In the genomic region with DNA sequence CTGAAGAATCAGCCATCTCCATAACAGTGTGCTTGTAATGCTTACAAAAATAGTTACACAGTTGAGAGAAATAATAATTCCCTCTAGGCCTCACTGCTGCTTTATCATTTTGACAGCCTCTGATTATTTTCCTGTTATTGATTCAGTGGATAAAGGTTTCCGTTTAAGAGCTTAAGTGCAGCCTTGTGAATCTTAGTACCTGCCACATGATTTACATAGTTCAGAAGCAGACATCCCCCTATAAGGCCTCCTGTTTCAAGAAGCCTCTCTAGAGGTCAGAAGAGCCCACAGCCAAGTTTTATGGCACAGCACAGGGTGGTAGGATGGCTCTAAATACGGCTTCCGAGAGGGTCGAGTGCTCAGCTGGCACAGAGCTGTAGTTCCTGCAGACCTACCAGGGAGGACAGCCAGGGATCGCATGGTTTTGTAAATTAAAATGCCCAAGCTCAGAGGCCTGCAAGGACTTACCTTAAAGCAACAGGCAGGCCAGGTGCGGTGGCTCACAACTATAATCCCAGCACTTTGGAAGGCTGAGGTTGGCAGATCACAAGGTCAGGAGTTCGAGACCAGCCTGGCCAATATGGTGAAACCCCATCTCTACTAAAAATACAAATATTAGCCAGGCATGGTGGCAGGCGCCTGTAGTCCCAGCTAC, we compare ENCODE assay signal across 9 cellular contexts. TPM values are rescaled to one million over a fixed set of nuclear protein-coding genes. Genes with fewer than 3 reads are reported as not detected.
DNase-seq lines count a peak whose midpoint lies in the region; ATAC-seq, FAIRE-seq and TF ChIP-seq lines count a peak whose summit lies in the region.
"Had no signal": no experiment of that assay in that cellular context is flagged by ENCODE, and none has a peak within 500 bp of the region (broad histone marks: within the 10 kb centered on the region; RNA-seq: fewer than 3 reads in every experiment).

No MANE protein-coding gene starts in this region.

- no peak for FAIRE-seq in RCC 7860 (lab: Jason Lieb, UNC)

- H3K9me2 ChIP-seq in PC-9 (ENCODE audit: insufficient read depth), result no peaks in the 10 kb centered on the region

- CTCF ChIA-PET in PC-9 (lab: Charles Lee), result no interaction called here

- ATAC-seq in GM18909 (IDR thresholded peaks at IDR 0.05; ENCODE audit: poor library complexity, unreplicated experiment), result peak; percentile 78
- ATAC-seq in HG02642 (IDR thresholded peaks at IDR 0.05; ENCODE audit: poor library complexity, unreplicated experiment), result peak; percentile 84
- no peak for ATAC-seq in omental fat pad (ENCODE audit: low FRiP score)

- H3K36me3 ChIP-seq in PC-9 (ENCODE audit: low read depth), result no peaks in the 10 kb centered on the region
- peaks cover 2% of the 10 kb centered on the region for H3K36me3 ChIP-seq in rectal smooth muscle tissue (ENCODE audit: control insufficient read depth, insufficient read depth, low read length)

- H3K4me1 ChIP-seq in PC-9 (replicated peaks; ENCODE audit: insufficient read depth), result peaks cover 48% of the 10 kb centered on the region
- H3K4me1 ChIP-seq in rectal smooth muscle tissue (ENCODE audit: control insufficient read depth, insufficient read depth, low read length), result peaks cover 22% of the 10 kb centered on the region

- H3K27me3 ChIP-seq in PC-9 (ENCODE audit: insufficient read depth, low read depth) (no peaks in the 10 kb centered on the region), rectal smooth muscle tissue (ENCODE audit: control insufficient read depth, insufficient read depth, low read length) (no peaks in the 10 kb centered on the region)

- no peak overlapping the region for H2AFZ ChIP-seq in PC-9

- peaks cover 40% of the 10 kb centered on the region for H3F3A ChIP-seq in PC-9 (ENCODE audit: insufficient read depth, low read depth)

- intact Hi-C loops in PC-9 (cut with micrococcal nuclease; ENCODE audit: unreplicated experiment), result no loop called here

- H3K4me2 ChIP-seq in PC-9, result no peak overlapping the region

- H3K9ac ChIP-seq in rectal smooth muscle tissue (ENCODE audit: low read length), result no peak overlapping the region

- no TSS peak for BruUV-seq in PC-9 (replicated peaks; lab: Mats Ljungman, UMichigan)

- peaks cover under 1% of the 10 kb centered on the region; the same call in 1 of the 2 replicates for H3K79me2 ChIP-seq in PC-9 (ENCODE audit: low read depth)

- no peaks in the 10 kb centered on the region for H4K20me1 ChIP-seq in PC-9 (ENCODE audit: insufficient read depth)

- DNase-seq in PC-9, result no peak
- no peak for DNase-seq in NOMO-1 treated with DMSO at 0.1 percent for 48 hours (lab: John Stamatoyannopoulos, UW; ENCODE audit: unreplicated experiment)
- no peak for DNase-seq in omental fat pad (ENCODE audit: low spot score)
- DNase-seq in RCC 7860 (ENCODE audit: low spot score), result no peak
- no peak for DNase-seq in stimulated activated CD8-positive, alpha-beta memory T cell treated with anti-CD3 and anti-CD28 coated beads, Interleukin-4, amount 100 ng/mL, for 48 hours
- DNase-seq: NCI-H2171 had no signal

- no peaks in the 10 kb centered on the region for H3K9me3 ChIP-seq in PC-9 (ENCODE audit: insufficient read depth, low read depth)

- H3K4me3 ChIP-seq in PC-9 (no peak overlapping the region), rectal smooth muscle tissue (ENCODE audit: low read length) (no peak overlapping the region)

- H3K27ac ChIP-seq in PC-9 (peak overlapping the region; percentile 38), rectal smooth muscle tissue (ENCODE audit: low read depth, low read length) (peak overlapping the region; percentile 78)

- POLR2A ChIA-PET in PC-9 (lab: Charles Lee; ENCODE audit: unreplicated experiment), result no interaction called here

- TF ChIP-seq CTCF in PC-9 (conservative IDR thresholded peaks at IDR 0.05) (no peak), omental fat pad (IDR thresholded peaks at IDR 0.05) (no peak)

RNA-seq across cellular contexts. Expression of a gene that starts 17.6 kb away (rescaled TPM):
- total RNA-seq in PC-9 (2021), result 127 and 133 TPM in 2 replicates
- 10 to 100 TPM; 63.7 to 94.6 (median 82.4) TPM for total RNA-seq in omental fat pad

RNA-seq across cellular contexts. Expression of a gene that starts 34.8 kb away (rescaled TPM):
- 75.5 and 80.4 TPM in 2 replicates for total RNA-seq in PC-9 (2021)
- total RNA-seq in omental fat pad, result 10 to 100 TPM; 44.6 to 71.0 (median 60.0) TPM
